In genomic region chr1:97258597-97258996, GRCh38 we compare ENCODE assay signal across 35 cellular contexts.
"Had no signal": no experiment of that assay in that cellular context is flagged by ENCODE, and none has a peak within 500 bp of the region (broad histone marks: within the 10 kb centered on the region; RNA-seq: fewer than 3 reads in every experiment).

No MANE protein-coding gene starts in this region.

- H3K4me2 ChIP-seq: KMS-11 had no signal

- H3K9ac ChIP-seq: KMS-11 had no signal

- H3K27ac ChIP-seq: KMS-11 had no signal

- H3K27me3 ChIP-seq: MG63 had no signal

- H3K36me3 ChIP-seq: MG63 had no signal

- DNase-seq: Karpas-422, Kasumi-1, KG1, MG63, MM.1S, MV-4-11, NCI-H1048, NCI-H1092, NCI-H1092 treated with DMSO at 0.1 percent for 48 hours, NCI-H1105, NCI-H1105 treated with DMSO at 0.1 percent for 48 hours, NCI-H1417, NCI-H1417 treated with DMSO at 0.1 percent for 48 hours, NCI-H1436, NCI-H1436 treated with DMSO at 0.1 percent for 48 hours, NCI-H146, NCI-H1694, NCI-H1694 treated with DMSO at 0.1 percent for 48 hours, NCI-H187, NCI-H187 treated with DMSO at 0.1 percent for 48 hours, NCI-H1930, NCI-H2029, NCI-H2029 treated with DMSO at 0.1 percent for 48 hours, NCI-H2081, NCI-H2081 treated with DMSO at 0.1 percent for 48 hours, NCI-H2107, NCI-H2171, NCI-H2171 treated with DMSO at 0.1 percent for 48 hours, NCI-H2227 treated with DMSO at 0.1 percent for 48 hours, NCI-H226, NCI-H345, NCI-H446, NCI-H446 treated with DMSO at 0.1 percent for 48 hours, NCI-H510A had no signal

- H3K4me3 ChIP-seq: MG63 had no signal

- H3K9me3 ChIP-seq: MG63 had no signal
